ENCODE assay signal across 23 cellular contexts in the genomic region with DNA sequence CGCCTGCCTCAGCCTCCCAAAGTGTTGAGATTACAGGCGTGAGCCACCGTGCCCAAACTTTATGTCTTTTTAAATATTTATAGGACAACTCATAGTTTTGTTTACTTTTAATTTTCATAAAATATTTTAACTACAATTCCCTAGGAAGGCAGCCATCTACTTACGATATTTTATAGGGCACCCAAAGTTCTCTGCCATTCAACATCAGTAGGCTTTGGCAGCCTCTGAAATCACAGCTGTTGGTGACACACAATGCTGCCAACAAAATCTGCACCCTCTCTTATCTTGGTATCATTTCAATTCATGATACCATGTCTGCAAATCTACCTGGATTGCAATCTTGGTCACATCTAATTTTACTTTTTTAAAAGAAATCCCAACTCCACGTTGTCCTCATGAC.
"Had no signal": no experiment of that assay in that cellular context is flagged by ENCODE, and none has a peak within 500 bp of the region (broad histone marks: within the 10 kb centered on the region; RNA-seq: fewer than 3 reads in every experiment).

No MANE protein-coding gene starts in this region.

- ATAC-seq: foreskin keratinocyte; gastroesophageal sphincter; heart right ventricle; left cardiac atrium; left lung; left ventricle myocardium superior; lower lobe of right lung; mucosa of descending colon; naive thymus-derived CD8-positive, alpha-beta T cell had no signal

- H3K4me1 Mint-ChIP-seq: naive B cell; naive thymus-derived CD8-positive, alpha-beta T cell had no signal

- DNase-seq: dermis blood vessel endothelial cell; dorsolateral prefrontal cortex; effector CD4-positive, alpha-beta T cell; effector memory CD4-positive, alpha-beta T cell; foreskin keratinocyte; heart right ventricle; hippocampal formation; left cardiac atrium; left lung; left ventricle myocardium superior; lower lobe of right lung; mesenchymal stem cell; mucosa of descending colon; naive B cell; naive thymus-derived CD8-positive, alpha-beta T cell had no signal

- H3K4me1 ChIP-seq: esophagus muscularis mucosa, foreskin keratinocyte, gastroesophageal sphincter, heart right ventricle, left lung, lower lobe of right lung had no signal

- H3K27me3 ChIP-seq: esophagus muscularis mucosa, foreskin keratinocyte, gastroesophageal sphincter, heart right ventricle, left lung had no signal

- H3K9me3 Mint-ChIP-seq: mesothelial cell of epicardium; naive B cell; naive thymus-derived CD8-positive, alpha-beta T cell had no signal

- H3K4me3 Mint-ChIP-seq: mesothelial cell of epicardium; naive B cell; naive thymus-derived CD8-positive, alpha-beta T cell had no signal

- H3K36me3 Mint-ChIP-seq: mesothelial cell of epicardium; naive B cell; naive thymus-derived CD8-positive, alpha-beta T cell had no signal

- H3K9me3 ChIP-seq: esophagus muscularis mucosa, gastroesophageal sphincter, heart right ventricle, left lung, lower lobe of right lung, mucosa of descending colon had no signal

- H3K36me3 ChIP-seq: esophagus muscularis mucosa, gastroesophageal sphincter, heart right ventricle, left lung, lower lobe of right lung had no signal

- H3K4me3 ChIP-seq: coronary artery, dorsolateral prefrontal cortex, esophagus muscularis mucosa, gastroesophageal sphincter, heart right ventricle, left lung, lower lobe of right lung, mucosa of descending colon had no signal

- H3K27ac ChIP-seq: coronary artery, dorsolateral prefrontal cortex, esophagus muscularis mucosa, foreskin keratinocyte, gastroesophageal sphincter, heart right ventricle, left lung, lower lobe of right lung had no signal

- H3K27ac Mint-ChIP-seq: mesothelial cell of epicardium had no signal

- H3K27me3 Mint-ChIP-seq: naive B cell had no signal

- FAIRE-seq: endothelial cell of umbilical vein, frontal cortex, islet of Langerhans, keratinocyte had no signal
